In the genomic region with DNA sequence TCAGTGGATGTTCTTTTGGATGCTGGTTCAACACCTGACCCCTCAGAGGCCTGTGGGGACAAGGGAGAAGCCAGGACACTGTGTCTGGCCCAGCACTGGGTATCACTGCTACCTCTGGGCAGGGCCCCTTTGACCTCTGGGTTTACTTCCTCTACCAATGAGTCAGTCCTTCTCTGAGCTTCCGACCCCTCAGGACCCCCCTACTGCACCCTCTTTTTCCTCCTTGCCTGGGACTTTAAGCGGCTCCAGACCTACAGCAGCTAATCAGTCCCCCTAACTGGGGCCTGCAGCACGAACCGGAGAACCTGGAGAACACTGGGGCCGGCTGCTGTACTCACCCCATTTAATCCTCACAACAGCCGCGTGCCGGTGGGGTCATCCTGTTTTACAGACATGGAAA, we compare ENCODE assay signal across 16 cellular contexts. TPM values are rescaled to one million over a fixed set of nuclear protein-coding genes. Genes with fewer than 3 reads are reported as not detected.
DNase-seq lines count a peak whose midpoint lies in the region; ATAC-seq and TF ChIP-seq lines count a peak whose summit lies in the region.
"Had no signal": no experiment of that assay in that cellular context is flagged by ENCODE, and none has a peak within 500 bp of the region (broad histone marks: within the 10 kb centered on the region; RNA-seq: fewer than 3 reads in every experiment).

No MANE protein-coding gene starts in this region.

- TF ChIP-seq CTCF in nephron progenitor cell (IDR thresholded peaks at IDR 0.05): no peak
- TF ChIP-seq CTCF in WTC11 (IDR thresholded peaks at IDR 0.05): no peak
- no peak for TF ChIP-seq CTCF in right atrium auricular region (IDR thresholded peaks at IDR 0.05)

- H3K4me2 ChIP-seq in BLaER1 treated with 17β-estradiol and CSF1 and Interleukin-3, amounts not matched to agents 10 nM and 100 nM: peak overlapping the region; percentile 10 to 65 (median 41); a peak in 19 of 22 replicates
- H3K4me2 ChIP-seq: GM23338 had no signal

- no peaks in the 10 kb centered on the region for H3K36me3 Mint-ChIP-seq in activated T-helper 17 cell treated with anti-CD3 and anti-CD28 coated beads, Interleukin-2, amount 50 U/mL, for 72 hours (ENCODE audit: low read depth)
- H3K36me3 Mint-ChIP-seq in nephron progenitor cell (ENCODE audit: low read depth): no peaks in the 10 kb centered on the region
- H3K36me3 Mint-ChIP-seq in stimulated activated effector memory CD8-positive, alpha-beta T cell treated with anti-CD3 and anti-CD28 coated beads, Interleukin-12 subunit alpha, Interleukin-12 subunit beta, amount 100 ng/mL, for 72 hours: no peaks in the 10 kb centered on the region
- H3K36me3 Mint-ChIP-seq in WTC11: no peaks in the 10 kb centered on the region
- H3K36me3 Mint-ChIP-seq: CD4-positive, alpha-beta memory T cell had no signal

- H3K27ac ChIP-seq in BLaER1 treated with 17β-estradiol and CSF1 and Interleukin-3, amounts not matched to agents 10 nM and 100 nM: no peak overlapping the region
- no peak overlapping the region for H3K27ac ChIP-seq in right atrium auricular region
- H3K27ac ChIP-seq: C4-2B had no signal

- CTCF ChIA-PET in WTC11 (lab: Charles Lee): interaction anchor here (0.7 to 1.4 kb wide), 2 partner anchors 52 to 136 kb away, joined by 3 read pairs; no protein-coding TSS in a partner anchor

- H3K27ac Mint-ChIP-seq in activated T-helper 17 cell treated with anti-CD3 and anti-CD28 coated beads, Interleukin-2, amount 50 U/mL, for 72 hours: peak overlapping the region; percentile 68
- H3K27ac Mint-ChIP-seq in nephron progenitor cell (peak overlapping the region; percentile 62), WTC11 (no peak overlapping the region)
- peak overlapping the region; percentile 32 for H3K27ac Mint-ChIP-seq in stimulated activated effector memory CD8-positive, alpha-beta T cell treated with anti-CD3 and anti-CD28 coated beads, Interleukin-12 subunit alpha, Interleukin-12 subunit beta, amount 100 ng/mL, for 72 hours
- H3K27ac Mint-ChIP-seq: CD4-positive, alpha-beta memory T cell; GM23338; HFFc6 had no signal

- H3K36me3 ChIP-seq in BLaER1 treated with 17β-estradiol and CSF1 and Interleukin-3, amounts not matched to agents 10 nM and 100 nM: no peaks in the 10 kb centered on the region
- no peaks in the 10 kb centered on the region for H3K36me3 ChIP-seq in right atrium auricular region

- peaks cover 18 to 58% (median 52%) of the 10 kb centered on the region in 10 experiments for H3K4me1 ChIP-seq in BLaER1 treated with 17β-estradiol and CSF1 and Interleukin-3, amounts not matched to agents 10 nM and 100 nM
- peaks cover 0 to 20% of the 10 kb centered on the region in 2 donors for H3K4me1 ChIP-seq in right atrium auricular region

- H3K4me3 ChIP-seq in BLaER1 treated with 17β-estradiol and CSF1 and Interleukin-3, amounts not matched to agents 10 nM and 100 nM: no peak overlapping the region
- H3K4me3 ChIP-seq in right atrium auricular region: no peak overlapping the region
- H3K4me3 ChIP-seq: GM23338 had no signal

- H3K9ac ChIP-seq in BLaER1 treated with 17β-estradiol and CSF1 and Interleukin-3, amounts not matched to agents 10 nM and 100 nM: peak overlapping the region in 1 of 11 experiments; percentile 19; a peak in 1 of 22 replicates

- H3K27me3 Mint-ChIP-seq in activated T-helper 17 cell treated with anti-CD3 and anti-CD28 coated beads, Interleukin-2, amount 50 U/mL, for 72 hours: no peaks in the 10 kb centered on the region
- no peaks in the 10 kb centered on the region for H3K27me3 Mint-ChIP-seq in nephron progenitor cell (ENCODE audit: low read depth, poor library complexity)
- H3K27me3 Mint-ChIP-seq in WTC11 (ENCODE audit: low read depth): 0 out of 2 replicates have a peak, but pooled peaks cover 6% of the 10 kb centered on the region

- no peak for DNase-seq in nephron progenitor cell
- no peak for DNase-seq in stimulated activated effector memory CD8-positive, alpha-beta T cell treated with anti-CD3 and anti-CD28 coated beads, Interleukin-12 subunit alpha, Interleukin-12 subunit beta, amount 100 ng/mL, for 72 hours (ENCODE audit: low spot score in 2 of 2)
- DNase-seq in WTC11 (ENCODE audit: low spot score): no peak
- DNase-seq in right atrium auricular region (ENCODE audit: low spot score): no peak
- DNase-seq: ACHN; CD4-positive, alpha-beta memory T cell; DMS79 treated with DMSO at 0.1 percent for 48 hours; EL; HCEC 1CT; HFFc6; IMR-90 had no signal

- no peak for ATAC-seq in activated T-helper 17 cell treated with anti-CD3 and anti-CD28 coated beads, Interleukin-2, amount 50 U/mL, for 72 hours (replicated peaks)
- ATAC-seq in stimulated activated effector memory CD8-positive, alpha-beta T cell treated with anti-CD3 and anti-CD28 coated beads, Interleukin-12 subunit alpha, Interleukin-12 subunit beta, amount 100 ng/mL, for 72 hours: no peak
- no peak for ATAC-seq in WTC11
- no peak for ATAC-seq in GM21515 (IDR thresholded peaks at IDR 0.05; ENCODE audit: unreplicated experiment)
- ATAC-seq: GM23338 had no signal

- H3K9me3 Mint-ChIP-seq in activated T-helper 17 cell treated with anti-CD3 and anti-CD28 coated beads, Interleukin-2, amount 50 U/mL, for 72 hours: no peaks in the 10 kb centered on the region
- H3K9me3 Mint-ChIP-seq in nephron progenitor cell: no peaks in the 10 kb centered on the region
- H3K9me3 Mint-ChIP-seq in stimulated activated effector memory CD8-positive, alpha-beta T cell treated with anti-CD3 and anti-CD28 coated beads, Interleukin-12 subunit alpha, Interleukin-12 subunit beta, amount 100 ng/mL, for 72 hours: no peaks in the 10 kb centered on the region
- no peaks in the 10 kb centered on the region for H3K9me3 Mint-ChIP-seq in WTC11
- H3K9me3 Mint-ChIP-seq: CD4-positive, alpha-beta memory T cell; GM23338 had no signal

- H3K4me3 Mint-ChIP-seq in activated T-helper 17 cell treated with anti-CD3 and anti-CD28 coated beads, Interleukin-2, amount 50 U/mL, for 72 hours: no peak overlapping the region
- no peak overlapping the region for H3K4me3 Mint-ChIP-seq in nephron progenitor cell
- no peak overlapping the region for H3K4me3 Mint-ChIP-seq in stimulated activated effector memory CD8-positive, alpha-beta T cell treated with anti-CD3 and anti-CD28 coated beads, Interleukin-12 subunit alpha, Interleukin-12 subunit beta, amount 100 ng/mL, for 72 hours
- no peak overlapping the region for H3K4me3 Mint-ChIP-seq in WTC11
- H3K4me3 Mint-ChIP-seq: CD4-positive, alpha-beta memory T cell; GM23338; HFFc6 had no signal

- H3K4me1 Mint-ChIP-seq in activated T-helper 17 cell treated with anti-CD3 and anti-CD28 coated beads, Interleukin-2, amount 50 U/mL, for 72 hours: peaks cover 8% of the 10 kb centered on the region
- H3K4me1 Mint-ChIP-seq in nephron progenitor cell (peaks cover 73% of the 10 kb centered on the region), WTC11 (peaks cover 45% of the 10 kb centered on the region)
- peaks cover 9% of the 10 kb centered on the region for H3K4me1 Mint-ChIP-seq in stimulated activated effector memory CD8-positive, alpha-beta T cell treated with anti-CD3 and anti-CD28 coated beads, Interleukin-12 subunit alpha, Interleukin-12 subunit beta, amount 100 ng/mL, for 72 hours

- H3K27me3 ChIP-seq in BLaER1 treated with 17β-estradiol and CSF1 and Interleukin-3, amounts not matched to agents 10 nM and 100 nM: no peaks in the 10 kb centered on the region
- no peaks in the 10 kb centered on the region for H3K27me3 ChIP-seq in right atrium auricular region

- POLR2A ChIA-PET in WTC11 (lab: Charles Lee): interaction anchor here (1.2 kb wide), 1 partner anchor 33 kb away, joined by 8 read pairs; no protein-coding TSS in a partner anchor

- peaks cover 0 to 18% (median 0%) of the 10 kb centered on the region in 11 experiments; a peak in 6 of 22 replicates for H4K20me1 ChIP-seq in BLaER1 treated with 17β-estradiol and CSF1 and Interleukin-3, amounts not matched to agents 10 nM and 100 nM

- H3K9me3 ChIP-seq in BLaER1 treated with 17β-estradiol and CSF1 and Interleukin-3, amounts not matched to agents 10 nM and 100 nM (replicated peaks in 1 of 11): no peaks in the 10 kb centered on the region
- no peaks in the 10 kb centered on the region for H3K9me3 ChIP-seq in right atrium auricular region

TF ChIP-seq in WTC11, 78 proteins besides CTCF, POLR2A, EP300 and RAD21 (continues in another document):
- TF ChIP-seq, protein P1, sequence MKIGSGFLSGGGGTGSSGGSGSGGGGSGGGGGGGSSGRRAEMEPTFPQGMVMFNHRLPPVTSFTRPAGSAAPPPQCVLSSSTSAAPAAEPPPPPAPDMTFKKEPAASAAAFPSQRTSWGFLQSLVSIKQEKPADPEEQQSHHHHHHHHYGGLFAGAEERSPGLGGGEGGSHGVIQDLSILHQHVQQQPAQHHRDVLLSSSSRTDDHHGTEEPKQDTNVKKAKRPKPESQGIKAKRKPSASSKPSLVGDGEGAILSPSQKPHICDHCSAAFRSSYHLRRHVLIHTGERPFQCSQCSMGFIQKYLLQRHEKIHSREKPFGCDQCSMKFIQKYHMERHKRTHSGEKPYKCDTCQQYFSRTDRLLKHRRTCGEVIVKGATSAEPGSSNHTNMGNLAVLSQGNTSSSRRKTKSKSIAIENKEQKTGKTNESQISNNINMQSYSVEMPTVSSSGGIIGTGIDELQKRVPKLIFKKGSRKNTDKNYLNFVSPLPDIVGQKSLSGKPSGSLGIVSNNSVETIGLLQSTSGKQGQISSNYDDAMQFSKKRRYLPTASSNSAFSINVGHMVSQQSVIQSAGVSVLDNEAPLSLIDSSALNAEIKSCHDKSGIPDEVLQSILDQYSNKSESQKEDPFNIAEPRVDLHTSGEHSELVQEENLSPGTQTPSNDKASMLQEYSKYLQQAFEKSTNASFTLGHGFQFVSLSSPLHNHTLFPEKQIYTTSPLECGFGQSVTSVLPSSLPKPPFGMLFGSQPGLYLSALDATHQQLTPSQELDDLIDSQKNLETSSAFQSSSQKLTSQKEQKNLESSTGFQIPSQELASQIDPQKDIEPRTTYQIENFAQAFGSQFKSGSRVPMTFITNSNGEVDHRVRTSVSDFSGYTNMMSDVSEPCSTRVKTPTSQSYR (CRISPR knock-in tag; IDR thresholded peaks at IDR 0.05): no peak

RNA-seq across cellular contexts. Expression of a gene that starts 3.8 kb away (rescaled TPM):
- total RNA-seq in activated T-helper 17 cell treated with anti-CD3 and anti-CD28 coated beads, Interleukin-2, amount 50 U/mL, for 72 hours: 10 to 100 TPM in 1 of 2 donors, 1 to 10 TPM in 1; 6.0 to 12.1 TPM
- total RNA-seq in WTC11 (2021) (21.3 to 29.5 TPM (median 26.2 TPM) in 3 replicates), right atrium auricular region (10 to 100 TPM; 13.2 to 14.2 TPM)

RNA-seq across cellular contexts. Expression of a gene that starts 33.8 kb away (rescaled TPM):
- 10 to 100 TPM; 16.6 to 20.3 TPM for total RNA-seq in activated T-helper 17 cell treated with anti-CD3 and anti-CD28 coated beads, Interleukin-2, amount 50 U/mL, for 72 hours
- total RNA-seq in WTC11 (2021) (40.7 to 49.1 TPM (median 41.5 TPM) in 3 replicates), right atrium auricular region (10 to 100 TPM; 11.6 to 19.2 TPM)
